In the genomic region with DNA sequence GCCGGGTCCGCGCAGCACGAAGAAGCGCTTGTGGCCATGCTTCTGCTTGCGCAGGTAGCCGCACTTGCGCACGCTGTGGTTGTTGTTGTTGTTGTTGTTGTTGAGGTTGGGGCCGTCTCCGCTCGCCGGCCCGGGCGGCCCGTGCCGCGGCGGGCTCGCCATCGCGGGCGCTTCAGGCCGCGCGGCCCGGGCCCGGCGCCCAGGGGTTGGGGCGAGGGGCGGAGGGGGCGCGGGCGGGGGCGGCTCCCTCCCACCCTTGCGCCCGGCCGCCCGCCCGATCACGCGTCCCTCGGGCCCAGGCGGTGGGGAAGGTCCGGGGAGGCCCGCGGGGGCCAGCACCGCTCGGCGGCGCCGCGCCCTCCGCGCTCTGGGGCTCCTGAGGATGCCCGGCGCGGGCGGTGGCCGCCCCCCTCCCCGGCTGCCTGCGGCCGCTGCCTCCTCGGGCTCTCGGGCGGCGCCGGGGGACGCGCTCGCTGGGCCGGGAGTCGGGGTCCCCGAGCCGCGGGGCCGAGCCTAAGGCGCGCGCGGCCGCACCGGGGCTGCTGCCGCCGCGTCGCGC, we compare ENCODE assay signal across 8 cellular contexts. TPM values are rescaled to one million over a fixed set of nuclear protein-coding genes. Genes with fewer than 3 reads are reported as not detected.
DNase-seq lines count a peak whose midpoint lies in the region; ATAC-seq, FAIRE-seq and TF ChIP-seq lines count a peak whose summit lies in the region.

No MANE protein-coding gene starts in this region.

- in situ Hi-C loops in G401 (cut with HindIII; ENCODE audit: low sequenced_read_pairs): no loop called here

- peaks cover 10 to 30% (median 22%) of the 10 kb centered on the region in 4 donors for H3K4me1 Mint-ChIP-seq in naive thymus-derived CD8-positive, alpha-beta T cell

- FAIRE-seq in HTR-8/SVneo (lab: Jason Lieb, UNC): no peak

- H3K4me3 Mint-ChIP-seq in naive thymus-derived CD8-positive, alpha-beta T cell: peak overlapping the region; percentile 65 to 83 (median 76)

- H3K27ac ChIP-seq in coronary artery: peak overlapping the region; percentile 91 to 99

- POLR2A ChIA-PET in naive thymus-derived CD8-positive, alpha-beta T cell (lab: Charles Lee): no interaction called here

- peak overlapping the region in 8 of 10 donors; percentile 37 to 95 (median 82) for H3K27ac Mint-ChIP-seq in naive thymus-derived CD8-positive, alpha-beta T cell

- ATAC-seq in GM21367 (IDR thresholded peaks at IDR 0.05; ENCODE audit: unreplicated experiment) (peak; percentile 10), HG03457 (IDR thresholded peaks at IDR 0.05; ENCODE audit: unreplicated experiment) (no peak)
- peak; percentile 30 to 33 for ATAC-seq in naive thymus-derived CD8-positive, alpha-beta T cell

- H3K36me3 Mint-ChIP-seq in naive thymus-derived CD8-positive, alpha-beta T cell: peaks cover 0 to 9% (median 6%) of the 10 kb centered on the region in 3 donors

- H3K4me3 ChIP-seq in coronary artery: peak overlapping the region; percentile 85

- H3K9me3 Mint-ChIP-seq in naive thymus-derived CD8-positive, alpha-beta T cell: no peaks in the 10 kb centered on the region

- DNase-seq in COLO668 (lab: John Stamatoyannopoulos, UW; ENCODE audit: unreplicated experiment) (peak; percentile 91), M059J (ENCODE audit: low read depth) (peak; percentile 14), coronary artery (ENCODE audit: low spot score) (no peak), G401 (ENCODE audit: low spot score) (no peak), HTR-8/SVneo (ENCODE audit: insufficient read length, low spot score) (no peak)
- peak in 2 of 10 donors; percentile 44 to 71 for DNase-seq in naive thymus-derived CD8-positive, alpha-beta T cell

- no peak for TF ChIP-seq CTCF in coronary artery (IDR thresholded peaks at IDR 0.05)

- H3K27me3 Mint-ChIP-seq in naive thymus-derived CD8-positive, alpha-beta T cell: no peaks in the 10 kb centered on the region

RNA-seq across cellular contexts. Expression of a gene that starts 0.4 kb away (rescaled TPM):
- total RNA-seq in M059J (2014; rRNA removed; shearing (Covaris generic)): 0.42 and 0.54 TPM in 2 replicates
- total RNA-seq in naive thymus-derived CD8-positive, alpha-beta T cell: 10 to 100 TPM; 20.7 to 21.5 TPM
- 1 to 10 TPM; 2.1 to 2.9 (median 2.7) TPM for polyA plus RNA-seq in naive thymus-derived CD8-positive, alpha-beta T cell
- 0.14 TPM in 1 of 2 replicates, not detected in the other for total RNA-seq in G401 (2014; rRNA removed; shearing (Covaris generic))

Comparison
In these comparisons a context has a peak if more than half of its experiments do, and no peak if none do; other contexts are left out.
1. DNase-seq: peak in COLO668 (single experiment) and M059J (single experiment); none in coronary artery (single experiment), G401 (single experiment) and HTR-8/SVneo (single experiment).
2. RNA of a gene that starts 0.4 kb away (total RNA-seq): 20.7 to 21.5 TPM in naive thymus-derived CD8-positive, alpha-beta T cell; 0.42 to 0.54 TPM in M059J and 0.14 TPM in G401; every median in the first group is over 10 times any median in the second.